ENCODE assay signal across 12 cellular contexts in the genomic region with DNA sequence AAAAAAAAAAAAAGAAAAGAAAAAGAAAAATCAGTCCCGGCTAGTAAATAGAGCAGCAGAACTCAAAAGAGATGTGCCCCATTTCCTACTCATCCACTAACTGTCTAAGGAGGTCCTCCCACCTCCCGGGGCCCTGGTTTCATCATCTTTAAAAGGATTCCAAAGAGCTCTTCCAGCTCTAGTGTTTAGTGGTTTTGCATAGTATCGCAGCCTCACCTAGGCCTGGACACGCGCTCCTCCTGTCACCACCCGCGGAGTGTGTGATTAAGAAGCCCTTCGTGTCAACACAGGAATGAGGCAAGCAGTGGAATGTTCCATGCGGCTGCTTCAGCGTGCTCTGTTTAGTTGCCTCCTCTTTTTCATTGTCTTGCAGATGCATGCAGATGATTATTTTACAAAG. TPM values are rescaled to one million over a fixed set of nuclear protein-coding genes. Genes with fewer than 3 reads are reported as not detected.
DNase-seq lines count a peak whose midpoint lies in the region; ATAC-seq and TF ChIP-seq lines count a peak whose summit lies in the region.
"Had no signal": no experiment of that assay in that cellular context is flagged by ENCODE, and none has a peak within 500 bp of the region (broad histone marks: within the 10 kb centered on the region; RNA-seq: fewer than 3 reads in every experiment).

No MANE protein-coding gene starts in this region.

- no peak overlapping the region for H2AFZ ChIP-seq in GM23248

- H3K9me3 ChIP-seq in GM23248 (ENCODE audit: low read depth) (no peaks in the 10 kb centered on the region), gastroesophageal sphincter (no peaks in the 10 kb centered on the region)

- WGBS in GM23248 (ENCODE audit: low coverage in 1 of 2, low lambda C conversion rate in 2 of 2, missing lambda C conversion rate in 2 of 2), 2 experiments: 13 to 25% methylated on average over 9 to 10 of the region's 10 CpGs
- 26 to 32% methylated on average over 9 to 10 of the region's 10 CpGs for WGBS in gastroesophageal sphincter (ENCODE audit: low coverage in 1 of 2), 2 donors

- no peak overlapping the region for H3K4me3 ChIP-seq in GM23248
- no peak overlapping the region for H3K4me3 ChIP-seq in NB4 (ENCODE audit: low read depth, low read length)
- no peak overlapping the region for H3K4me3 ChIP-seq in gastroesophageal sphincter

- no peak overlapping the region for H3K9ac ChIP-seq in GM23248

- no peak for TF ChIP-seq CTCF in NB4 (IDR thresholded peaks at IDR 0.05; ENCODE audit: low read depth, low read length)
- no peak for TF ChIP-seq CTCF in nephron progenitor cell (IDR thresholded peaks at IDR 0.05)
- TF ChIP-seq CTCF in gastroesophageal sphincter (IDR thresholded peaks at IDR 0.05): no peak

- H3K36me3 Mint-ChIP-seq in nephron progenitor cell (ENCODE audit: low read depth): peaks cover 8% of the 10 kb centered on the region
- H3K36me3 Mint-ChIP-seq in activated T-helper 1 cell treated with anti-CD3 and anti-CD28 coated beads, Interleukin-12 subunit alpha, Interleukin-12 subunit beta, Interleukin-2, Interleukin-4 antibody, amounts not matched to agents 30 ng/mL and 10 ng/mL and 1 ng/mL, durations not matched to agents 14 hours and 24 hours and 36 hours (ENCODE audit: low read depth): peaks cover under 1% of the 10 kb centered on the region
- H3K36me3 Mint-ChIP-seq: memory B cell had no signal

- H3K36me3 ChIP-seq in GM23248 (ENCODE audit: low read depth) (no peaks in the 10 kb centered on the region), gastroesophageal sphincter (no peaks in the 10 kb centered on the region)

- peaks cover 13% of the 10 kb centered on the region for H3K4me1 Mint-ChIP-seq in nephron progenitor cell
- peaks cover 6% of the 10 kb centered on the region for H3K4me1 Mint-ChIP-seq in activated T-helper 1 cell treated with anti-CD3 and anti-CD28 coated beads, Interleukin-12 subunit alpha, Interleukin-12 subunit beta, Interleukin-2, Interleukin-4 antibody, amounts not matched to agents 30 ng/mL and 10 ng/mL and 1 ng/mL, durations not matched to agents 14 hours and 24 hours and 36 hours (ENCODE audit: low read depth)
- H3K4me1 Mint-ChIP-seq: memory B cell had no signal

- in situ Hi-C loops in GM23248 (cut with MboI): no loop called here

- no peaks in the 10 kb centered on the region for H3K27me3 Mint-ChIP-seq in nephron progenitor cell (ENCODE audit: low read depth, poor library complexity)
- no peaks in the 10 kb centered on the region for H3K27me3 Mint-ChIP-seq in activated T-helper 1 cell treated with anti-CD3 and anti-CD28 coated beads, Interleukin-12 subunit alpha, Interleukin-12 subunit beta, Interleukin-2, Interleukin-4 antibody, amounts not matched to agents 30 ng/mL and 10 ng/mL and 1 ng/mL, durations not matched to agents 14 hours and 24 hours and 36 hours (ENCODE audit: insufficient read depth)
- H3K27me3 Mint-ChIP-seq: activated naive CD8-positive, alpha-beta T cell; memory B cell had no signal

- H3K79me2 ChIP-seq in GM23248 (ENCODE audit: insufficient read depth): no peaks in the 10 kb centered on the region

- H3F3A ChIP-seq in GM23248 (ENCODE audit: insufficient read depth): no peaks in the 10 kb centered on the region

- H3K4me3 Mint-ChIP-seq in nephron progenitor cell: peak overlapping the region; percentile 53
- H3K4me3 Mint-ChIP-seq in activated T-helper 1 cell treated with anti-CD3 and anti-CD28 coated beads, Interleukin-12 subunit alpha, Interleukin-12 subunit beta, Interleukin-2, Interleukin-4 antibody, amounts not matched to agents 30 ng/mL and 10 ng/mL and 1 ng/mL, durations not matched to agents 14 hours and 24 hours and 36 hours: no peak overlapping the region
- H3K4me3 Mint-ChIP-seq: activated naive CD8-positive, alpha-beta T cell; memory B cell had no signal

- no peak for ATAC-seq in gastroesophageal sphincter

- H4K20me1 ChIP-seq in GM23248 (ENCODE audit: insufficient read depth): no peaks in the 10 kb centered on the region

- TF ChIP-seq POLR2A in NB4 (IDR thresholded peaks at IDR 0.05; ENCODE audit: extremely low read depth, insufficient read length) (no peak), gastroesophageal sphincter (IDR thresholded peaks at IDR 0.05) (no peak)

- H3K27ac ChIP-seq in GM23248: no peak overlapping the region
- no peak overlapping the region for H3K27ac ChIP-seq in gastroesophageal sphincter

- H3K9me2 ChIP-seq in GM23248 (ENCODE audit: insufficient read depth): no peaks in the 10 kb centered on the region

- DNase-seq in GM23248: peak; percentile 78
- DNase-seq in NB4 (ENCODE audit: low read depth): peak; percentile 20
- peak; percentile 16 for DNase-seq in fibroblast of gingiva (ENCODE audit: low read depth)
- peak; percentile 33 for DNase-seq in nephron progenitor cell
- no peak for DNase-seq in NOMO-1 (lab: John Stamatoyannopoulos, UW; ENCODE audit: unreplicated experiment in 2 of 2)
- DNase-seq in activated T-helper 1 cell treated with anti-CD3 and anti-CD28 coated beads, Interleukin-12 subunit alpha, Interleukin-12 subunit beta, Interleukin-2, Interleukin-4 antibody, amounts not matched to agents 30 ng/mL and 10 ng/mL and 1 ng/mL, durations not matched to agents 14 hours and 24 hours and 36 hours (ENCODE audit: low spot score): no peak
- DNase-seq: activated CD4-positive, alpha-beta T cell treated with anti-CD3 and anti-CD28 coated beads, Interleukin-2, amount 50 U/mL, for 48 hours; retina; SW 1271 had no signal

- H3K4me1 ChIP-seq in GM23248 (ENCODE audit: insufficient read depth) (no peaks in the 10 kb centered on the region), gastroesophageal sphincter (no peaks in the 10 kb centered on the region)

- H3K27me3 ChIP-seq in GM23248 (replicated peaks; ENCODE audit: insufficient read depth) (no peaks in the 10 kb centered on the region), gastroesophageal sphincter (no peaks in the 10 kb centered on the region)

- intact Hi-C loops in activated T-helper 1 cell treated with anti-CD3 and anti-CD28 coated beads, Interleukin-12 subunit alpha, Interleukin-12 subunit beta, Interleukin-2, Interleukin-4 antibody, amounts not matched to agents 30 ng/mL and 10 ng/mL and 1 ng/mL, durations not matched to agents 14 hours and 24 hours and 36 hours (cut with micrococcal nuclease): no loop called here

- TF ChIP-seq EP300 in gastroesophageal sphincter (IDR thresholded peaks at IDR 0.05): no peak

- no peaks in the 10 kb centered on the region for H3K9me3 Mint-ChIP-seq in nephron progenitor cell
- H3K9me3 Mint-ChIP-seq in activated T-helper 1 cell treated with anti-CD3 and anti-CD28 coated beads, Interleukin-12 subunit alpha, Interleukin-12 subunit beta, Interleukin-2, Interleukin-4 antibody, amounts not matched to agents 30 ng/mL and 10 ng/mL and 1 ng/mL, durations not matched to agents 14 hours and 24 hours and 36 hours: no peaks in the 10 kb centered on the region
- H3K9me3 Mint-ChIP-seq: memory B cell had no signal

- no peak overlapping the region for H3K27ac Mint-ChIP-seq in nephron progenitor cell
- H3K27ac Mint-ChIP-seq in activated T-helper 1 cell treated with anti-CD3 and anti-CD28 coated beads, Interleukin-12 subunit alpha, Interleukin-12 subunit beta, Interleukin-2, Interleukin-4 antibody, amounts not matched to agents 30 ng/mL and 10 ng/mL and 1 ng/mL, durations not matched to agents 14 hours and 24 hours and 36 hours: no peak overlapping the region
- H3K27ac Mint-ChIP-seq: activated naive CD8-positive, alpha-beta T cell; memory B cell had no signal

- H3K4me2 ChIP-seq in GM23248 (ENCODE audit: unreplicated experiment): no peak overlapping the region

RNA-seq across cellular contexts. Expression of a gene that starts 49.0 kb away (rescaled TPM):
- 12.3 and 13.5 TPM in 2 replicates for total RNA-seq in GM23248 (2014; rRNA removed; shearing (Covaris generic))
- polyA plus RNA-seq in GM23248 (2016; fragmentation: Nextera tagmentation; extraction: Ambion mirVana): 16.8 and 19.0 TPM in 2 replicates
- 176 TPM in 2 replicates for total RNA-seq in activated T-helper 1 cell treated with anti-CD3 and anti-CD28 coated beads, Interleukin-12 subunit alpha, Interleukin-12 subunit beta, Interleukin-2, Interleukin-4 antibody, amounts not matched to agents 30 ng/mL and 10 ng/mL and 1 ng/mL, durations not matched to agents 14 hours and 24 hours and 36 hours
- total RNA-seq in gastroesophageal sphincter: 100 to 1,000 TPM in 1 of 4 donors, 10 to 100 TPM in 3; 78.2 to 139 (median 92.8) TPM

Comparison
In these comparisons a context has a peak if more than half of its experiments do, and no peak if none do; other contexts are left out.
1. DNase-seq: peak in GM23248 (single experiment), NB4 (single experiment), fibroblast of gingiva (single experiment) and nephron progenitor cell (single experiment); none in NOMO-1 (0 of 2) and activated T-helper 1 cell treated with anti-CD3 and anti-CD28 coated beads, Interleukin-12 subunit alpha, Interleukin-12 subunit beta, Interleukin-2, Interleukin-4 antibody, amounts not matched to agents 30 ng/mL and 10 ng/mL and 1 ng/mL, durations not matched to agents 14 hours and 24 hours and 36 hours (single experiment).